Comparison of ENCODE assay signal across 1 cellular context in the genomic region with DNA sequence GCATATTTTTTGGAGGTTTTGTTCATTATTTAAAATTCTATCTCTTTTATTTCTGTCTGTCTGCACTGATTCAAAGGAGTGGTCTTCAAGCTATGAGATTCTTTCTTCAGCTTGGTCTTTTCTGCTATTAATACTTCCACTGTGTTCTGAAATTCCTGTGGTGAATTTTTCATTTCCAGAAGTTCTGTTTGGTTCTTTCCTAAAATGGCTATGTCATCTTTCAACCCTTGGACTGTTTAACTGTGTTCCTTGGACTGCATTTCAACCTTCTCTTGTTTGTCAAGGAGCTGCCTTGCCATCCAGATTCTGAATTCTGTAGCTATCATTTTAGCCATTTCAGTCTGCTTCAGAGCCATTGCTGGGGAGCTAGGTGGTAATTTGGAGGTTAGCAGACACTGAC.
TF ChIP-seq lines count a peak whose summit lies in the region.

No MANE protein-coding gene starts in this region.

TF ChIP-seq in WTC11, 78 proteins besides CTCF, POLR2A, EP300 and RAD21 (continued from another document):
- TF ChIP-seq, protein P1, sequence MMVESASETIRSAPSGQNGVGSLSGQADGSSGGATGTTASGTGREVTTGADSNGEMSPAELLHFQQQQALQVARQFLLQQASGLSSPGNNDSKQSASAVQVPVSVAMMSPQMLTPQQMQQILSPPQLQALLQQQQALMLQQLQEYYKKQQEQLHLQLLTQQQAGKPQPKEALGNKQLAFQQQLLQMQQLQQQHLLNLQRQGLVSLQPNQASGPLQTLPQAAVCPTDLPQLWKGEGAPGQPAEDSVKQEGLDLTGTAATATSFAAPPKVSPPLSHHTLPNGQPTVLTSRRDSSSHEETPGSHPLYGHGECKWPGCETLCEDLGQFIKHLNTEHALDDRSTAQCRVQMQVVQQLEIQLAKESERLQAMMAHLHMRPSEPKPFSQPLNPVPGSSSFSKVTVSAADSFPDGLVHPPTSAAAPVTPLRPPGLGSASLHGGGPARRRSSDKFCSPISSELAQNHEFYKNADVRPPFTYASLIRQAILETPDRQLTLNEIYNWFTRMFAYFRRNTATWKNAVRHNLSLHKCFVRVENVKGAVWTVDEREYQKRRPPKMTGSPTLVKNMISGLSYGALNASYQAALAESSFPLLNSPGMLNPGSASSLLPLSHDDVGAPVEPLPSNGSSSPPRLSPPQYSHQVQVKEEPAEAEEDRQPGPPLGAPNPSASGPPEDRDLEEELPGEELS (CRISPR knock-in tag; IDR thresholded peaks at IDR 0.05): no peak
- TF ChIP-seq, protein P2, sequence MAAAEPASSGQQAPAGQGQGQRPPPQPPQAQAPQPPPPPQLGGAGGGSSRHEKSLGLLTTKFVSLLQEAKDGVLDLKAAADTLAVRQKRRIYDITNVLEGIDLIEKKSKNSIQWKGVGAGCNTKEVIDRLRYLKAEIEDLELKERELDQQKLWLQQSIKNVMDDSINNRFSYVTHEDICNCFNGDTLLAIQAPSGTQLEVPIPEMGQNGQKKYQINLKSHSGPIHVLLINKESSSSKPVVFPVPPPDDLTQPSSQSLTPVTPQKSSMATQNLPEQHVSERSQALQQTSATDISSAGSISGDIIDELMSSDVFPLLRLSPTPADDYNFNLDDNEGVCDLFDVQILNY (CRISPR knock-in tag; IDR thresholded peaks at IDR 0.05): no peak
- TF ChIP-seq, protein P3, sequence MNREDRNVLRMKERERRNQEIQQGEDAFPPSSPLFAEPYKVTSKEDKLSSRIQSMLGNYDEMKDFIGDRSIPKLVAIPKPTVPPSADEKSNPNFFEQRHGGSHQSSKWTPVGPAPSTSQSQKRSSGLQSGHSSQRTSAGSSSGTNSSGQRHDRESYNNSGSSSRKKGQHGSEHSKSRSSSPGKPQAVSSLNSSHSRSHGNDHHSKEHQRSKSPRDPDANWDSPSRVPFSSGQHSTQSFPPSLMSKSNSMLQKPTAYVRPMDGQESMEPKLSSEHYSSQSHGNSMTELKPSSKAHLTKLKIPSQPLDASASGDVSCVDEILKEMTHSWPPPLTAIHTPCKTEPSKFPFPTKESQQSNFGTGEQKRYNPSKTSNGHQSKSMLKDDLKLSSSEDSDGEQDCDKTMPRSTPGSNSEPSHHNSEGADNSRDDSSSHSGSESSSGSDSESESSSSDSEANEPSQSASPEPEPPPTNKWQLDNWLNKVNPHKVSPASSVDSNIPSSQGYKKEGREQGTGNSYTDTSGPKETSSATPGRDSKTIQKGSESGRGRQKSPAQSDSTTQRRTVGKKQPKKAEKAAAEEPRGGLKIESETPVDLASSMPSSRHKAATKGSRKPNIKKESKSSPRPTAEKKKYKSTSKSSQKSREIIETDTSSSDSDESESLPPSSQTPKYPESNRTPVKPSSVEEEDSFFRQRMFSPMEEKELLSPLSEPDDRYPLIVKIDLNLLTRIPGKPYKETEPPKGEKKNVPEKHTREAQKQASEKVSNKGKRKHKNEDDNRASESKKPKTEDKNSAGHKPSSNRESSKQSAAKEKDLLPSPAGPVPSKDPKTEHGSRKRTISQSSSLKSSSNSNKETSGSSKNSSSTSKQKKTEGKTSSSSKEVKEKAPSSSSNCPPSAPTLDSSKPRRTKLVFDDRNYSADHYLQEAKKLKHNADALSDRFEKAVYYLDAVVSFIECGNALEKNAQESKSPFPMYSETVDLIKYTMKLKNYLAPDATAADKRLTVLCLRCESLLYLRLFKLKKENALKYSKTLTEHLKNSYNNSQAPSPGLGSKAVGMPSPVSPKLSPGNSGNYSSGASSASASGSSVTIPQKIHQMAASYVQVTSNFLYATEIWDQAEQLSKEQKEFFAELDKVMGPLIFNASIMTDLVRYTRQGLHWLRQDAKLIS (CRISPR knock-in tag; IDR thresholded peaks at IDR 0.05; ENCODE audit: borderline replicate concordance): no peak
- TF ChIP-seq FOXJ3 (CRISPR knock-in tag; IDR thresholded peaks at IDR 0.05; ENCODE audit: borderline replicate concordance) (no peak), SP1 (CRISPR knock-in tag; conservative IDR thresholded peaks at IDR 0.05) (no peak)
- TF ChIP-seq, protein P4, sequence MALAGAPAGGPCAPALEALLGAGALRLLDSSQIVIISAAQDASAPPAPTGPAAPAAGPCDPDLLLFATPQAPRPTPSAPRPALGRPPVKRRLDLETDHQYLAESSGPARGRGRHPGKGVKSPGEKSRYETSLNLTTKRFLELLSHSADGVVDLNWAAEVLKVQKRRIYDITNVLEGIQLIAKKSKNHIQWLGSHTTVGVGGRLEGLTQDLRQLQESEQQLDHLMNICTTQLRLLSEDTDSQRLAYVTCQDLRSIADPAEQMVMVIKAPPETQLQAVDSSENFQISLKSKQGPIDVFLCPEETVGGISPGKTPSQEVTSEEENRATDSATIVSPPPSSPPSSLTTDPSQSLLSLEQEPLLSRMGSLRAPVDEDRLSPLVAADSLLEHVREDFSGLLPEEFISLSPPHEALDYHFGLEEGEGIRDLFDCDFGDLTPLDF (CRISPR knock-in tag; IDR thresholded peaks at IDR 0.05): no peak
- TF ChIP-seq, protein P5, sequence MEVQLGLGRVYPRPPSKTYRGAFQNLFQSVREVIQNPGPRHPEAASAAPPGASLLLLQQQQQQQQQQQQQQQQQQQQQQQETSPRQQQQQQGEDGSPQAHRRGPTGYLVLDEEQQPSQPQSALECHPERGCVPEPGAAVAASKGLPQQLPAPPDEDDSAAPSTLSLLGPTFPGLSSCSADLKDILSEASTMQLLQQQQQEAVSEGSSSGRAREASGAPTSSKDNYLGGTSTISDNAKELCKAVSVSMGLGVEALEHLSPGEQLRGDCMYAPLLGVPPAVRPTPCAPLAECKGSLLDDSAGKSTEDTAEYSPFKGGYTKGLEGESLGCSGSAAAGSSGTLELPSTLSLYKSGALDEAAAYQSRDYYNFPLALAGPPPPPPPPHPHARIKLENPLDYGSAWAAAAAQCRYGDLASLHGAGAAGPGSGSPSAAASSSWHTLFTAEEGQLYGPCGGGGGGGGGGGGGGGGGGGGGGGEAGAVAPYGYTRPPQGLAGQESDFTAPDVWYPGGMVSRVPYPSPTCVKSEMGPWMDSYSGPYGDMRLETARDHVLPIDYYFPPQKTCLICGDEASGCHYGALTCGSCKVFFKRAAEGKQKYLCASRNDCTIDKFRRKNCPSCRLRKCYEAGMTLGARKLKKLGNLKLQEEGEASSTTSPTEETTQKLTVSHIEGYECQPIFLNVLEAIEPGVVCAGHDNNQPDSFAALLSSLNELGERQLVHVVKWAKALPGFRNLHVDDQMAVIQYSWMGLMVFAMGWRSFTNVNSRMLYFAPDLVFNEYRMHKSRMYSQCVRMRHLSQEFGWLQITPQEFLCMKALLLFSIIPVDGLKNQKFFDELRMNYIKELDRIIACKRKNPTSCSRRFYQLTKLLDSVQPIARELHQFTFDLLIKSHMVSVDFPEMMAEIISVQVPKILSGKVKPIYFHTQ (CRISPR knock-in tag; IDR thresholded peaks at IDR 0.05): no peak
